8 cellular contexts compared by ENCODE assay signal in the genomic region with DNA sequence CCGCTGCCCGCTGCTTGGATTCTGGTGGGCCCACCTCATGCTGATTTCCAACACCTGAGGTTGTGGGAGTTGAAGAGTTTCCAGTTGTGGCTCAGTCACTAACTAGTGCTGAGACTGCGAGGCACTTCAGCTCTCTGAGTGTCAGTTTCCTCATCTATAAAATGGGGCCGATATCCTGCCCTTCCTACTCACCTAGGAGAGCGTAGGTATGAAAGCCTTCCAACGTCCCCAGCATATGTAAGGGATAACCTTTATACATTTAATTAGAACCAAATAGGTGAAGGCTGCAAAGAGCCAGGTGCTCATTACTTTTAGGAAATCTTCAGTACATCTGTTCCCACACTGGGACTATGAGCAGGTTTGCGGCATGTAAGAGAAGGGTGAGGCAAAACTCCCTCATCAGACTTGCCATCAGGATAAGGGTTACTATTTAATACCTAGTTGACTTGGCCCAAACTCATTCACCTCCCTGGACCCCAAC. TPM values are rescaled to one million over a fixed set of nuclear protein-coding genes. Genes with fewer than 3 reads are reported as not detected.
DNase-seq lines count a peak whose midpoint lies in the region; ATAC-seq, FAIRE-seq and TF ChIP-seq lines count a peak whose summit lies in the region.

No MANE protein-coding gene starts in this region.

- no peak overlapping the region for H3K27ac ChIP-seq in mucosa of rectum (ENCODE audit: low read depth in 2 of 2, low read length in 2 of 2)

- no peak for TF ChIP-seq CTCF in MCF 10A (IDR thresholded peaks at IDR 0.05; ENCODE audit: unreplicated experiment)

- H3K4me1 ChIP-seq in mucosa of rectum (ENCODE audit: control insufficient read depth in 2 of 2, insufficient read depth in 2 of 2, low read length in 2 of 2) = peaks cover 4 to 9% of the 10 kb centered on the region in 2 donors

- H3K9me3 Mint-ChIP-seq in stimulated activated naive CD8-positive, alpha-beta T cell treated with anti-CD3 and anti-CD28 coated beads, Interleukin-15, Interleukin-2, amounts not matched to agents 100 ng/mL and 50 ng/mL, for 24 hours = no peaks in the 10 kb centered on the region
- no peaks in the 10 kb centered on the region for H3K9me3 Mint-ChIP-seq in MCF 10A (ENCODE audit: unreplicated experiment)

- POLR2A ChIA-PET in MCF 10A (lab: Yijun Ruan, JAX) = no interaction called here

- H3K4me3 Mint-ChIP-seq in stimulated activated naive CD8-positive, alpha-beta T cell treated with anti-CD3 and anti-CD28 coated beads, Interleukin-15, Interleukin-2, amounts not matched to agents 100 ng/mL and 50 ng/mL, for 24 hours = peak overlapping the region; percentile 90
- peak overlapping the region; percentile 81 for H3K4me3 Mint-ChIP-seq in MCF 10A (ENCODE audit: unreplicated experiment)

- H3K27ac Mint-ChIP-seq in stimulated activated naive CD8-positive, alpha-beta T cell treated with anti-CD3 and anti-CD28 coated beads, Interleukin-15, Interleukin-2, amounts not matched to agents 100 ng/mL and 50 ng/mL, for 24 hours = peak overlapping the region; percentile 83
- peak overlapping the region; percentile 75 for H3K27ac Mint-ChIP-seq in MCF 10A (ENCODE audit: low read depth, unreplicated experiment)

- H3K9me3 ChIP-seq in mucosa of rectum (ENCODE audit: control insufficient read depth in 2 of 2, low read length in 2 of 2) = no peaks in the 10 kb centered on the region

- intact Hi-C loops in MCF 10A (cut with micrococcal nuclease) = no loop called here

- CTCF ChIA-PET in MCF 10A (lab: Yijun Ruan, JAX) = no interaction called here

- BruUV-seq in MCF 10A (replicated peaks; lab: Mats Ljungman, UMichigan) = no TSS peak

- peaks cover 19% of the 10 kb centered on the region for H3K4me1 Mint-ChIP-seq in stimulated activated naive CD8-positive, alpha-beta T cell treated with anti-CD3 and anti-CD28 coated beads, Interleukin-15, Interleukin-2, amounts not matched to agents 100 ng/mL and 50 ng/mL, for 24 hours (ENCODE audit: low read depth)
- H3K4me1 Mint-ChIP-seq in MCF 10A (ENCODE audit: insufficient read depth, unreplicated experiment) = no peaks in the 10 kb centered on the region

- H3K27me3 Mint-ChIP-seq in stimulated activated naive CD8-positive, alpha-beta T cell treated with anti-CD3 and anti-CD28 coated beads, Interleukin-15, Interleukin-2, amounts not matched to agents 100 ng/mL and 50 ng/mL, for 24 hours = peaks cover 4% of the 10 kb centered on the region
- no peaks in the 10 kb centered on the region for H3K27me3 Mint-ChIP-seq in MCF 10A (ENCODE audit: insufficient read depth, unreplicated experiment)

- H3K9ac ChIP-seq in mucosa of rectum (ENCODE audit: low read depth in 1 of 2, low read length in 2 of 2) = peak overlapping the region; percentile 45 to 80

- FAIRE-seq in GM19239 (lab: Jason Lieb, UNC) = no peak

- no peaks in the 10 kb centered on the region for H3K36me3 ChIP-seq in mucosa of rectum (ENCODE audit: control insufficient read depth in 2 of 2, insufficient read depth in 2 of 2, low read length in 2 of 2)

- no peak for DNase-seq in stimulated activated naive CD8-positive, alpha-beta T cell treated with anti-CD3 and anti-CD28 coated beads, Interleukin-15, Interleukin-2, amounts not matched to agents 100 U/mL and 50 U/mL, for 24 hours
- DNase-seq in MCF 10A (ENCODE audit: unreplicated experiment) = no peak
- no peak for DNase-seq in GM19239 (ENCODE audit: insufficient read length, low spot score)
- DNase-seq in NOMO-1 treated with dmso at 0.1 percent for 144 hours (lab: John Stamatoyannopoulos, UW; ENCODE audit: unreplicated experiment) = no peak

- H3K27me3 ChIP-seq in mucosa of rectum (ENCODE audit: control insufficient read depth in 2 of 2, insufficient read depth in 2 of 2, low read length in 2 of 2) = no peaks in the 10 kb centered on the region

- no peak for ATAC-seq in stimulated activated naive CD8-positive, alpha-beta T cell treated with anti-CD3 and anti-CD28 coated beads, Interleukin-15, Interleukin-2, amounts not matched to agents 100 U/mL and 50 U/mL, for 24 hours
- ATAC-seq in GM21390 (IDR thresholded peaks at IDR 0.05; ENCODE audit: unreplicated experiment) (no peak), GM18520 (IDR thresholded peaks at IDR 0.05; ENCODE audit: unreplicated experiment) (no peak)

- peak overlapping the region; percentile 60 to 95 for H3K4me3 ChIP-seq in mucosa of rectum (ENCODE audit: low read length in 2 of 2)

- peaks cover 21% of the 10 kb centered on the region for H3K36me3 Mint-ChIP-seq in stimulated activated naive CD8-positive, alpha-beta T cell treated with anti-CD3 and anti-CD28 coated beads, Interleukin-15, Interleukin-2, amounts not matched to agents 100 ng/mL and 50 ng/mL, for 24 hours (ENCODE audit: low read depth)
- no peaks in the 10 kb centered on the region for H3K36me3 Mint-ChIP-seq in MCF 10A (ENCODE audit: insufficient read depth, unreplicated experiment)

RNA-seq across cellular contexts. Expression of a gene that starts 0.8 kb away (rescaled TPM):
- total RNA-seq in MCF 10A (2022) = 11.2 and 17.5 TPM in 2 replicates

RNA-seq across cellular contexts. Expression of a gene that starts 19.7 kb away (rescaled TPM):
- total RNA-seq in MCF 10A (2022) = 0.56 and 0.96 TPM in 2 replicates

RNA-seq across cellular contexts. Expression of a gene that starts 33.1 kb away (rescaled TPM):
- not detected in 2 replicates for total RNA-seq in MCF 10A (2022)

RNA-seq across cellular contexts. Expression of a gene that starts 49.1 kb away (rescaled TPM):
- 119 and 125 TPM in 2 replicates for total RNA-seq in MCF 10A (2022)
